Comparison of ENCODE assay signal across 26 cellular contexts in the genomic region with DNA sequence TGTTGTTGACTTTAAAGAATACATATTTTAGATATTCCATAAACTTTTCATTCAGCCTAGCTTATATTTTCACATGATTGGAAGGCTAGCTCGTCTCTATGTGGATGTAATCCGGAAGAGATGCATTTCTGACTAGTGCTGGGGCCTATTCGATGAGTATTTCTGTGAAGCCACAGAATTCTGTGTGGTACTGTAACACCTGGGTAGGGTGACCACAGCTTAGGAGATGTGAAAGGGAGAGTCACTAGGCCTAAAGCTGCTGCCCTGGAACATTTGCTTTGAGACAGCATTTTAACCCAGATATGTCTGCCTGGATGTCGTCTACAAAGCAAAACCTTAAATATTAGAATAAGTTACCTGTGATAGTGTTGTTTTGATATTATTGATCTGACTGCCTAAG.
"Had no signal": no experiment of that assay in that cellular context is flagged by ENCODE, and none has a peak within 500 bp of the region (broad histone marks: within the 10 kb centered on the region; RNA-seq: fewer than 3 reads in every experiment).

No MANE protein-coding gene starts in this region.

- H3K4me3 Mint-ChIP-seq: mesothelial cell of epicardium; naive thymus-derived CD8-positive, alpha-beta T cell; nephron; neural crest cell; stimulated activated naive CD8-positive, alpha-beta T cell treated with anti-CD3 and anti-CD28 coated beads, Interleukin-15, Interleukin-2, amounts not matched to agents 100 ng/mL and 50 ng/mL, for 24 hours; type B pancreatic cell had no signal

- H3K27me3 ChIP-seq: pancreas, suprapubic skin, tibial nerve, uterus had no signal

- H3K9me3 Mint-ChIP-seq: naive thymus-derived CD8-positive, alpha-beta T cell; neural crest cell; stimulated activated naive CD8-positive, alpha-beta T cell treated with anti-CD3 and anti-CD28 coated beads, Interleukin-15, Interleukin-2, amounts not matched to agents 100 ng/mL and 50 ng/mL, for 24 hours; type B pancreatic cell had no signal

- H3K4me3 ChIP-seq: left ventricle myocardium inferior, lung, pancreas, prostate gland, skin epidermis, suprapubic skin, tibial nerve, uterus had no signal

- H3K27ac ChIP-seq: left ventricle myocardium inferior, pancreas, prostate gland, skin epidermis, suprapubic skin, tibial nerve, uterus had no signal

- DNase-seq: islet precursor cell; left ventricle myocardium inferior; mesendoderm; naive thymus-derived CD8-positive, alpha-beta T cell; nucleus accumbens; pancreas; posterior cingulate gyrus; retina; right cardiac atrium; stimulated activated CD4-positive, alpha-beta T cell treated with anti-CD3 and anti-CD28 coated beads, Interleukin-12 subunit alpha, Interleukin-12 subunit beta, amount 100 ng/mL, for 4 hours; stimulated activated CD4-positive, alpha-beta T cell treated with anti-CD3 and anti-CD28 coated beads, Interleukin-15, amount 100 ng/mL, for 24 hours; stimulated activated CD4-positive, alpha-beta T cell treated with anti-CD3 and anti-CD28 coated beads, Interleukin-2, amount 100 ng/mL, for 24 hours; stimulated activated CD4-positive, alpha-beta T cell treated with anti-CD3 and anti-CD28 coated beads, Interleukin-4, amount 100 ng/mL, for 1 hour; stimulated activated naive CD4-positive, alpha-beta T cell; uterus had no signal

- H3K4me1 ChIP-seq: pancreas, prostate gland, suprapubic skin, tibial nerve, uterus had no signal

- H3K4me1 Mint-ChIP-seq: nephron, neural crest cell had no signal

- H3K27me3 Mint-ChIP-seq: naive thymus-derived CD8-positive, alpha-beta T cell; stimulated activated naive CD8-positive, alpha-beta T cell treated with anti-CD3 and anti-CD28 coated beads, Interleukin-15, Interleukin-2, amounts not matched to agents 100 ng/mL and 50 ng/mL, for 24 hours; type B pancreatic cell had no signal

- ATAC-seq: naive thymus-derived CD8-positive, alpha-beta T cell; pancreas; right cardiac atrium; sciatic nerve had no signal

- H3K27ac Mint-ChIP-seq: mesothelial cell of epicardium; nephron; stimulated activated naive CD8-positive, alpha-beta T cell treated with anti-CD3 and anti-CD28 coated beads, Interleukin-15, Interleukin-2, amounts not matched to agents 100 ng/mL and 50 ng/mL, for 24 hours; type B pancreatic cell had no signal

- H3K9me3 ChIP-seq: left ventricle myocardium inferior, pancreas, prostate gland, suprapubic skin, uterus had no signal

- H3K36me3 ChIP-seq: prostate gland, uterus had no signal
